Comparison of ENCODE assay signal across 1 cellular context in genomic region chr11:111334495-111335123, GRCh38.
A peak's percentile ranks its signal among the peaks of the same experiment; 100 is the strongest.
TF ChIP-seq lines count a peak whose summit lies in the region.

No MANE protein-coding gene starts in this region.

TF ChIP-seq in HepG2, 621 proteins besides CTCF, POLR2A, EP300 and RAD21 (continued from another document and continues in another):
- TF ChIP-seq PBX3 (CRISPR knock-in tag; IDR thresholded peaks at IDR 0.05; ENCODE audit: borderline replicate concordance): no peak
- peak; percentile 71; the same call in 1 of the 2 replicates for TF ChIP-seq ZBTB20 (CRISPR knock-in tag; IDR thresholded peaks at IDR 0.05; ENCODE audit: borderline replicate concordance, low read depth)
- peak; percentile 61; the same call in 1 of the 2 replicates for TF ChIP-seq ZFP90 (CRISPR knock-in tag; IDR thresholded peaks at IDR 0.05; ENCODE audit: borderline replicate concordance)
- TF ChIP-seq, protein P1, sequence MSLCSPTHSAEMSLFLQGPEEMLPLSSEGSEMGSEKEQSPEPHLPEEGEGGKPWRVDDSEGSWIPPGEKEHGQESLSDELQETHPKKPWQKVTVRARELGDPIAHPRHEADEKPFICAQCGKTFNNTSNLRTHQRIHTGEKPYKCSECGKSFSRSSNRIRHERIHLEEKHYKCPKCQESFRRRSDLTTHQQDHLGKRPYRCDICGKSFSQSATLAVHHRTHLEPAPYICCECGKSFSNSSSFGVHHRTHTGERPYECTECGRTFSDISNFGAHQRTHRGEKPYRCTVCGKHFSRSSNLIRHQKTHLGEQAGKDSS (CRISPR knock-in tag; IDR thresholded peaks at IDR 0.05; ENCODE audit: borderline replicate concordance, low read depth): no peak
- TF ChIP-seq THAP11 (CRISPR knock-in tag; IDR thresholded peaks at IDR 0.05): no peak
- TF ChIP-seq MED8 (CRISPR knock-in tag; IDR thresholded peaks at IDR 0.05; ENCODE audit: insufficient replicate concordance): peak; percentile 77
- TF ChIP-seq, protein P2, sequence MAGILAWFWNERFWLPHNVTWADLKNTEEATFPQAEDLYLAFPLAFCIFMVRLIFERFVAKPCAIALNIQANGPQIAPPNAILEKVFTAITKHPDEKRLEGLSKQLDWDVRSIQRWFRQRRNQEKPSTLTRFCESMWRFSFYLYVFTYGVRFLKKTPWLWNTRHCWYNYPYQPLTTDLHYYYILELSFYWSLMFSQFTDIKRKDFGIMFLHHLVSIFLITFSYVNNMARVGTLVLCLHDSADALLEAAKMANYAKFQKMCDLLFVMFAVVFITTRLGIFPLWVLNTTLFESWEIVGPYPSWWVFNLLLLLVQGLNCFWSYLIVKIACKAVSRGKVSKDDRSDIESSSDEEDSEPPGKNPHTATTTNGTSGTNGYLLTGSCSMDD (CRISPR knock-in tag; IDR thresholded peaks at IDR 0.05): no peak
- no peak for TF ChIP-seq ZNF549 (CRISPR knock-in tag; IDR thresholded peaks at IDR 0.05)
- no peak for TF ChIP-seq PAWR (CRISPR knock-in tag; IDR thresholded peaks at IDR 0.05; ENCODE audit: borderline replicate concordance)
- TF ChIP-seq, protein P3, sequence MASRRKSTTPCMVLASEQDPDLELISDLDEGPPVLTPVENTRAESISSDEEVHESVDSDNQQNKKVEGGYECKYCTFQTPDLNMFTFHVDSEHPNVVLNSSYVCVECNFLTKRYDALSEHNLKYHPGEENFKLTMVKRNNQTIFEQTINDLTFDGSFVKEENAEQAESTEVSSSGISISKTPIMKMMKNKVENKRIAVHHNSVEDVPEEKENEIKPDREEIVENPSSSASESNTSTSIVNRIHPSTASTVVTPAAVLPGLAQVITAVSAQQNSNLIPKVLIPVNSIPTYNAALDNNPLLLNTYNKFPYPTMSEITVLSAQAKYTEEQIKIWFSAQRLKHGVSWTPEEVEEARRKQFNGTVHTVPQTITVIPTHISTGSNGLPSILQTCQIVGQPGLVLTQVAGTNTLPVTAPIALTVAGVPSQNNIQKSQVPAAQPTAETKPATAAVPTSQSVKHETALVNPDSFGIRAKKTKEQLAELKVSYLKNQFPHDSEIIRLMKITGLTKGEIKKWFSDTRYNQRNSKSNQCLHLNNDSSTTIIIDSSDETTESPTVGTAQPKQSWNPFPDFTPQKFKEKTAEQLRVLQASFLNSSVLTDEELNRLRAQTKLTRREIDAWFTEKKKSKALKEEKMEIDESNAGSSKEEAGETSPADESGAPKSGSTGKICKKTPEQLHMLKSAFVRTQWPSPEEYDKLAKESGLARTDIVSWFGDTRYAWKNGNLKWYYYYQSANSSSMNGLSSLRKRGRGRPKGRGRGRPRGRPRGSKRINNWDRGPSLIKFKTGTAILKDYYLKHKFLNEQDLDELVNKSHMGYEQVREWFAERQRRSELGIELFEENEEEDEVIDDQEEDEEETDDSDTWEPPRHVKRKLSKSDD (CRISPR knock-in tag; IDR thresholded peaks at IDR 0.05; ENCODE audit: low read depth): no peak
- no peak for TF ChIP-seq EED (CRISPR knock-in tag; IDR thresholded peaks at IDR 0.05)
- TF ChIP-seq SRY (CRISPR knock-in tag; IDR thresholded peaks at IDR 0.05): no peak
- TF ChIP-seq SUZ12 (IDR thresholded peaks at IDR 0.05; ENCODE audit: low read depth, low read length): no peak
- no peak for TF ChIP-seq ZNF598 (CRISPR knock-in tag; IDR thresholded peaks at IDR 0.05; ENCODE audit: borderline replicate concordance)
- TF ChIP-seq ETV5 (CRISPR knock-in tag; IDR thresholded peaks at IDR 0.05; ENCODE audit: borderline replicate concordance): peak; percentile 75
- TF ChIP-seq, protein P4, sequence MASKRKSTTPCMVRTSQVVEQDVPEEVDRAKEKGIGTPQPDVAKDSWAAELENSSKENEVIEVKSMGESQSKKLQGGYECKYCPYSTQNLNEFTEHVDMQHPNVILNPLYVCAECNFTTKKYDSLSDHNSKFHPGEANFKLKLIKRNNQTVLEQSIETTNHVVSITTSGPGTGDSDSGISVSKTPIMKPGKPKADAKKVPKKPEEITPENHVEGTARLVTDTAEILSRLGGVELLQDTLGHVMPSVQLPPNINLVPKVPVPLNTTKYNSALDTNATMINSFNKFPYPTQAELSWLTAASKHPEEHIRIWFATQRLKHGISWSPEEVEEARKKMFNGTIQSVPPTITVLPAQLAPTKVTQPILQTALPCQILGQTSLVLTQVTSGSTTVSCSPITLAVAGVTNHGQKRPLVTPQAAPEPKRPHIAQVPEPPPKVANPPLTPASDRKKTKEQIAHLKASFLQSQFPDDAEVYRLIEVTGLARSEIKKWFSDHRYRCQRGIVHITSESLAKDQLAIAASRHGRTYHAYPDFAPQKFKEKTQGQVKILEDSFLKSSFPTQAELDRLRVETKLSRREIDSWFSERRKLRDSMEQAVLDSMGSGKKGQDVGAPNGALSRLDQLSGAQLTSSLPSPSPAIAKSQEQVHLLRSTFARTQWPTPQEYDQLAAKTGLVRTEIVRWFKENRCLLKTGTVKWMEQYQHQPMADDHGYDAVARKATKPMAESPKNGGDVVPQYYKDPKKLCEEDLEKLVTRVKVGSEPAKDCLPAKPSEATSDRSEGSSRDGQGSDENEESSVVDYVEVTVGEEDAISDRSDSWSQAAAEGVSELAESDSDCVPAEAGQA (IDR thresholded peaks at IDR 0.05; ENCODE audit: low read depth): no peak
- TF ChIP-seq, protein P4 (CRISPR knock-in tag; IDR thresholded peaks at IDR 0.05; ENCODE audit: borderline replicate concordance): no peak
- no peak for TF ChIP-seq HMGXB3 (CRISPR knock-in tag; IDR thresholded peaks at IDR 0.05; ENCODE audit: borderline replicate concordance)
- TF ChIP-seq ZUFSP (CRISPR knock-in tag; IDR thresholded peaks at IDR 0.05; ENCODE audit: borderline replicate concordance): no peak
- no peak for TF ChIP-seq ZNF737 (CRISPR knock-in tag; IDR thresholded peaks at IDR 0.05; ENCODE audit: borderline replicate concordance)
- TF ChIP-seq ZNF367 (CRISPR knock-in tag; IDR thresholded peaks at IDR 0.05; ENCODE audit: borderline replicate concordance): no peak
- 0 out of 2 replicates have a peak, but pooled peaks have one; percentile 45 for TF ChIP-seq ZNF574 (CRISPR knock-in tag; IDR thresholded peaks at IDR 0.05)
- no peak for TF ChIP-seq ZNF572 (CRISPR knock-in tag; IDR thresholded peaks at IDR 0.05)
- TF ChIP-seq, protein P5, sequence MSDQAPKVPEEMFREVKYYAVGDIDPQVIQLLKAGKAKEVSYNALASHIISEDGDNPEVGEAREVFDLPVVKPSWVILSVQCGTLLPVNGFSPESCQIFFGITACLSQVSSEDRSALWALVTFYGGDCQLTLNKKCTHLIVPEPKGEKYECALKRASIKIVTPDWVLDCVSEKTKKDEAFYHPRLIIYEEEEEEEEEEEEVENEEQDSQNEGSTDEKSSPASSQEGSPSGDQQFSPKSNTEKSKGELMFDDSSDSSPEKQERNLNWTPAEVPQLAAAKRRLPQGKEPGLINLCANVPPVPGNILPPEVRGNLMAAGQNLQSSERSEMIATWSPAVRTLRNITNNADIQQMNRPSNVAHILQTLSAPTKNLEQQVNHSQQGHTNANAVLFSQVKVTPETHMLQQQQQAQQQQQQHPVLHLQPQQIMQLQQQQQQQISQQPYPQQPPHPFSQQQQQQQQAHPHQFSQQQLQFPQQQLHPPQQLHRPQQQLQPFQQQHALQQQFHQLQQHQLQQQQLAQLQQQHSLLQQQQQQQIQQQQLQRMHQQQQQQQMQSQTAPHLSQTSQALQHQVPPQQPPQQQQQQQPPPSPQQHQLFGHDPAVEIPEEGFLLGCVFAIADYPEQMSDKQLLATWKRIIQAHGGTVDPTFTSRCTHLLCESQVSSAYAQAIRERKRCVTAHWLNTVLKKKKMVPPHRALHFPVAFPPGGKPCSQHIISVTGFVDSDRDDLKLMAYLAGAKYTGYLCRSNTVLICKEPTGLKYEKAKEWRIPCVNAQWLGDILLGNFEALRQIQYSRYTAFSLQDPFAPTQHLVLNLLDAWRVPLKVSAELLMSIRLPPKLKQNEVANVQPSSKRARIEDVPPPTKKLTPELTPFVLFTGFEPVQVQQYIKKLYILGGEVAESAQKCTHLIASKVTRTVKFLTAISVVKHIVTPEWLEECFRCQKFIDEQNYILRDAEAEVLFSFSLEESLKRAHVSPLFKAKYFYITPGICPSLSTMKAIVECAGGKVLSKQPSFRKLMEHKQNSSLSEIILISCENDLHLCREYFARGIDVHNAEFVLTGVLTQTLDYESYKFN (CRISPR knock-in tag; conservative IDR thresholded peaks at IDR 0.05): peak; percentile 89
- no peak for TF ChIP-seq ZNF17 (CRISPR knock-in tag; IDR thresholded peaks at IDR 0.05)
- TF ChIP-seq MTF2 (CRISPR knock-in tag; IDR thresholded peaks at IDR 0.05; ENCODE audit: borderline replicate concordance): no peak
- TF ChIP-seq CENPBD1 (CRISPR knock-in tag; IDR thresholded peaks at IDR 0.05; ENCODE audit: borderline replicate concordance, low read depth): no peak
- no peak for TF ChIP-seq ZNF44 (CRISPR knock-in tag; IDR thresholded peaks at IDR 0.05)
